Comparison of ENCODE assay signal across 29 cellular contexts in the genomic region with DNA sequence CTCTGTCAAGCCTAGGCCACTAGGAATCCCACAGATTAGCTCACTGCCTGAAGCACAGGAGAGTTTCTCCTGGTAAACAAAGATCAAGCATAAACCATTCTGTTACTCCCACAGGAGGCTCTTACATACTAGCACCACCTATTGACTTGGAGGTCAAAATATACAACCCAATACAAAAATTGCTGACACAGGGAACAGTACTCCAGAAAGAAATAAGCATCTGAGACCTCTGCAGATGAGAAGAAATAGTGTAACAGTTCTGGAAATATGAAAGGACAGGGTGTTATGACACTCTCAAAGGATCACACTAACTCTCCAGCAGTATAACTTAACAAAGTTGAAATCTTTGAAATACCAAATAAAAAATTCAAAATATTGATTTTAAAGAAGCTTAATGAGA.
"Had no signal": no experiment of that assay in that cellular context is flagged by ENCODE, and none has a peak within 500 bp of the region (broad histone marks: within the 10 kb centered on the region; RNA-seq: fewer than 3 reads in every experiment).

No MANE protein-coding gene starts in this region.

- H3K27ac ChIP-seq: adrenal gland, body of pancreas, esophagus squamous epithelium, gastroesophageal sphincter, heart right ventricle had no signal

- H3K4me3 ChIP-seq: adrenal gland, body of pancreas, esophagus squamous epithelium, gastroesophageal sphincter, heart right ventricle had no signal

- H3K4me1 ChIP-seq: adrenal gland, body of pancreas, esophagus squamous epithelium, gastroesophageal sphincter, heart right ventricle had no signal

- DNase-seq: activated CD4-positive, alpha-beta memory T cell treated with anti-CD3 and anti-CD28 coated beads for 36 hours; activated CD4-positive, alpha-beta T cell treated with anti-CD3 and anti-CD28 coated beads for 36 hours; activated CD4-positive, alpha-beta T cell treated with anti-CD3 and anti-CD28 coated beads, Interleukin-2, amount 10 ng/mL, durations not matched to agents 24 days and 14 days; activated CD4-positive, CD25-positive, alpha-beta regulatory T cell; activated CD4-positive, CD25-positive, alpha-beta regulatory T cell treated with anti-CD3 and anti-CD28 coated beads, Interleukin-2, amount 50 U/mL, for 72 hours; activated CD8-positive, alpha-beta memory T cell treated with anti-CD3 and anti-CD28 coated beads, Interleukin-2, amount 10 ng/mL, durations not matched to agents 7 days and 5 days; activated CD8-positive, alpha-beta memory T cell treated with anti-CD3 and anti-CD28 coated beads, Interleukin-2, amount 50 U/mL, for 4 hours; activated CD8-positive, alpha-beta T cell treated with anti-CD3 and anti-CD28 coated beads, Interleukin-2, amount 10 ng/mL, durations not matched to agents 7 days and 5 days; activated effector memory CD4-positive, alpha-beta T cell treated with anti-CD3 and anti-CD28 coated beads, Interleukin-2, amount 50 U/mL, for 16 hours; activated naive CD4-positive, alpha-beta T cell treated with anti-CD3 and anti-CD28 coated beads for 36 hours; activated naive CD8-positive, alpha-beta T cell treated with anti-CD3 and anti-CD28 coated beads for 36 hours; activated naive CD8-positive, alpha-beta T cell treated with anti-CD3 and anti-CD28 coated beads, Interleukin-2, amount 50 U/mL, for 24 hours; activated T-cell treated with anti-CD3 and anti-CD28 coated beads, Interleukin-2, amount 50 U/mL, for 1 hour; activated T-cell treated with anti-CD3 and anti-CD28 coated beads, Interleukin-2, amount 50 U/mL, for 48 hours; adrenal gland; amygdala; aorta; body of pancreas; caudate nucleus; cortex of kidney; dermis blood vessel endothelial cell; effector CD4-positive, alpha-beta T cell; effector memory CD8-positive, alpha-beta T cell; esophagus squamous epithelium; foreskin melanocyte; heart right ventricle; T-helper 2 cell had no signal

- H3K36me3 ChIP-seq: adrenal gland, esophagus squamous epithelium, gastroesophageal sphincter, heart right ventricle had no signal

- FAIRE-seq: colon had no signal

- H3K9me3 ChIP-seq: body of pancreas had no signal

- H3K27me3 ChIP-seq: adrenal gland, body of pancreas, esophagus squamous epithelium, gastroesophageal sphincter, heart right ventricle had no signal

- ATAC-seq: activated CD4-positive, alpha-beta T cell treated with anti-CD3 and anti-CD28 coated beads for 36 hours; activated CD8-positive, alpha-beta memory T cell treated with anti-CD3 and anti-CD28 coated beads, Interleukin-2, amount 10 ng/mL, durations not matched to agents 7 days and 5 days; activated CD8-positive, alpha-beta T cell treated with anti-CD3 and anti-CD28 coated beads, Interleukin-2, amount 10 ng/mL, durations not matched to agents 7 days and 5 days; activated naive CD8-positive, alpha-beta T cell treated with anti-CD3 and anti-CD28 coated beads, Interleukin-2, amount 50 U/mL, for 24 hours; body of pancreas; effector memory CD8-positive, alpha-beta T cell; gastroesophageal sphincter had no signal
